In genomic region chr2:105143467-105144127, GRCh38 we compare ENCODE assay signal across 8 cellular contexts.
DNase-seq lines count a peak whose midpoint lies in the region; ATAC-seq, FAIRE-seq and TF ChIP-seq lines count a peak whose summit lies in the region.

No MANE protein-coding gene starts in this region.

- H3K27me3 Mint-ChIP-seq in CD4-positive, CD25-positive, alpha-beta regulatory T cell = peaks cover 73% of the 10 kb centered on the region
- peaks cover 59% of the 10 kb centered on the region for H3K27me3 Mint-ChIP-seq in HFFc6 (ENCODE audit: insufficient read depth)

- peaks cover 0 to 12% (median 5%) of the 10 kb centered on the region in 4 donors for H3K4me1 Mint-ChIP-seq in CD4-positive, CD25-positive, alpha-beta regulatory T cell
- no peaks in the 10 kb centered on the region; the same call in 1 of the 2 replicates for H3K4me1 Mint-ChIP-seq in HFFc6 (ENCODE audit: low read depth)

- ATAC-seq in CD4-positive, CD25-positive, alpha-beta regulatory T cell (ENCODE audit: low read depth in 2 of 2) = no peak
- peak in 3 of 4 donors; percentile 30 to 45 (median 44) for ATAC-seq in pancreas

- DNase-seq in CD4-positive, CD25-positive, alpha-beta regulatory T cell = peak in 1 of 3 donors; percentile 45
- no peak for DNase-seq in HFFc6
- DNase-seq in activated CD4-positive, alpha-beta T cell treated with anti-CD3 and anti-CD28 coated beads, Interleukin-2, amount 50 U/mL, for 1 hour = peak; percentile 6
- DNase-seq in esophagus squamous epithelium (lab: John Stamatoyannopoulos, UW) = no peak
- peak in 1 of 6 donors; percentile 40 for DNase-seq in pancreas
- no peak for DNase-seq in medulla oblongata (ENCODE audit: extremely low spot score)
- no peak for DNase-seq in H4 (ENCODE audit: low spot score)
- DNase-seq in NCI-H526 treated with DMSO at 0.1 percent for 48 hours (lab: John Stamatoyannopoulos, UW) = no peak

- H3K36me3 ChIP-seq in CD4-positive, CD25-positive, alpha-beta regulatory T cell (ENCODE audit: control insufficient read depth, insufficient read depth, low read length) = no peaks in the 10 kb centered on the region
- H3K36me3 ChIP-seq in esophagus squamous epithelium (no peaks in the 10 kb centered on the region), pancreas (no peaks in the 10 kb centered on the region)

- H3K27me3 ChIP-seq in CD4-positive, CD25-positive, alpha-beta regulatory T cell (ENCODE audit: control insufficient read depth, insufficient read depth, low read length) = peaks cover 26% of the 10 kb centered on the region
- peaks cover 0 to 69% (median 2%) of the 10 kb centered on the region in 4 donors for H3K27me3 ChIP-seq in esophagus squamous epithelium
- H3K27me3 ChIP-seq in pancreas = peaks cover 0 to 14% (median 4%) of the 10 kb centered on the region in 4 donors

- no peaks in the 10 kb centered on the region for H3K36me3 Mint-ChIP-seq in CD4-positive, CD25-positive, alpha-beta regulatory T cell
- no peaks in the 10 kb centered on the region for H3K36me3 Mint-ChIP-seq in HFFc6 (ENCODE audit: low read depth)

- FAIRE-seq in pancreas (lab: Jason Lieb, UNC) = no peak

- H3K9me3 Mint-ChIP-seq in CD4-positive, CD25-positive, alpha-beta regulatory T cell = no peaks in the 10 kb centered on the region
- no peaks in the 10 kb centered on the region for H3K9me3 Mint-ChIP-seq in HFFc6

- 0 to 6% methylated on average over 9 to 19 of the region's 49 CpGs for WGBS in esophagus squamous epithelium, 2 donors
- 3 to 5% methylated on average over 21 to 49 of the region's 49 CpGs for WGBS in pancreas, 2 donors

- TF ChIP-seq CTCF in HFFc6 (IDR thresholded peaks at IDR 0.05) (no peak), esophagus squamous epithelium (IDR thresholded peaks at IDR 0.05) (no peak), pancreas (IDR thresholded peaks at IDR 0.05) (no peak)

- no peaks in the 10 kb centered on the region for H3K9me3 ChIP-seq in CD4-positive, CD25-positive, alpha-beta regulatory T cell (ENCODE audit: control insufficient read depth in 2 of 2, low read length in 2 of 2)
- H3K9me3 ChIP-seq in esophagus squamous epithelium (no peaks in the 10 kb centered on the region), pancreas (no peaks in the 10 kb centered on the region)

- intact Hi-C loops in esophagus squamous epithelium (cut with DNase I) (no loop called here), pancreas (cut with DNase I) (no loop called here)

- no peak overlapping the region for H3K27ac Mint-ChIP-seq in CD4-positive, CD25-positive, alpha-beta regulatory T cell
- no peak overlapping the region for H3K27ac Mint-ChIP-seq in HFFc6

- H3K4me3 Mint-ChIP-seq in CD4-positive, CD25-positive, alpha-beta regulatory T cell = peak overlapping the region in 3 of 4 donors; percentile 61 to 68 (median 63)
- peak overlapping the region; percentile 46 for H3K4me3 Mint-ChIP-seq in HFFc6

- H3K27ac ChIP-seq in CD4-positive, CD25-positive, alpha-beta regulatory T cell (ENCODE audit: insufficient read depth, low read length, poor library complexity, severe bottlenecking) = no peak overlapping the region
- H3K27ac ChIP-seq in esophagus squamous epithelium (no peak overlapping the region), pancreas (no peak overlapping the region)

- no peak for TF ChIP-seq POLR2A in esophagus squamous epithelium (IDR thresholded peaks at IDR 0.05)

- H3K4me3 ChIP-seq in CD4-positive, CD25-positive, alpha-beta regulatory T cell (ENCODE audit: low read depth, low read length) = no peak overlapping the region
- peak overlapping the region; percentile 38 to 67 (median 47) for H3K4me3 ChIP-seq in esophagus squamous epithelium
- H3K4me3 ChIP-seq in pancreas = peak overlapping the region in 2 of 4 donors; percentile 11 to 39

- peaks cover 3% of the 10 kb centered on the region for H3K4me1 ChIP-seq in CD4-positive, CD25-positive, alpha-beta regulatory T cell (ENCODE audit: control insufficient read depth, insufficient read depth, low read length, poor library complexity, severe bottlenecking)
- H3K4me1 ChIP-seq in esophagus squamous epithelium (peaks cover 3 to 20% (median 4%) of the 10 kb centered on the region in 3 donors), pancreas (no peaks in the 10 kb centered on the region)

Comparison
In these comparisons a context has a peak if more than half of its experiments do, and no peak if none do; other contexts are left out.
1. ATAC-seq: peak in pancreas (3 of 4); none in CD4-positive, CD25-positive, alpha-beta regulatory T cell (0 of 2).